In genomic region chr18:59264136-59264571, GRCh38 we compare ENCODE assay signal across 36 cellular contexts. TPM values are rescaled to one million over a fixed set of nuclear protein-coding genes. Genes with fewer than 3 reads are reported as not detected.
DNase-seq lines count a peak whose midpoint lies in the region; ATAC-seq and TF ChIP-seq lines count a peak whose summit lies in the region.
"Had no signal": no experiment of that assay in that cellular context is flagged by ENCODE, and none has a peak within 500 bp of the region (broad histone marks: within the 10 kb centered on the region; RNA-seq: fewer than 3 reads in every experiment).

No MANE protein-coding gene starts in this region.

- peak; percentile 16 for ATAC-seq in GM23338
- ATAC-seq in esophagus mucosa: no peak
- no peak for ATAC-seq in naive thymus-derived CD4-positive, alpha-beta T cell
- ATAC-seq: K562; stimulated activated naive CD8-positive, alpha-beta T cell treated with anti-CD3 and anti-CD28 coated beads, Interleukin-15, amount 100 ng/mL, for 72 hours had no signal

- H3K27ac Mint-ChIP-seq in GM23338: no peak overlapping the region
- no peak overlapping the region for H3K27ac Mint-ChIP-seq in naive thymus-derived CD4-positive, alpha-beta T cell
- H3K27ac Mint-ChIP-seq: activated T-cell treated with anti-CD3 and anti-CD28 coated beads, Interleukin-2, amount 50 U/mL, for 24 hours; memory B cell; T-helper 1 cell treated with Interleukin-12 subunit alpha and Interleukin-12 subunit beta and Interleukin-4 antibody, amounts not matched to agents 30 μg/mL and 1 μg/mL, for 36 hours had no signal

- H3K9me3 ChIP-seq in SK-N-SH (no peaks in the 10 kb centered on the region), iPS DF 6.9 (ENCODE audit: control insufficient read depth, insufficient read depth, low read length) (no peaks in the 10 kb centered on the region), osteoblast (ENCODE audit: low read depth, low read length) (no peaks in the 10 kb centered on the region), prostate gland (no peaks in the 10 kb centered on the region)
- no peaks in the 10 kb centered on the region for H3K9me3 ChIP-seq in naive thymus-derived CD4-positive, alpha-beta T cell (ENCODE audit: control insufficient read depth in 2 of 3, low read length in 3 of 3)
- H3K9me3 ChIP-seq: ascending aorta, colonic mucosa, right lobe of liver, thyroid gland, vagina had no signal

- H3K4me1 Mint-ChIP-seq in GM23338: peaks cover 23% of the 10 kb centered on the region
- peaks cover 2 to 31% (median 13%) of the 10 kb centered on the region in 7 donors for H3K4me1 Mint-ChIP-seq in naive thymus-derived CD4-positive, alpha-beta T cell

- H2AFZ ChIP-seq in GM23338 (peak overlapping the region; percentile 76; the same call in 1 of the 2 replicates), SK-N-SH (ENCODE audit: low read depth) (no peak overlapping the region), osteoblast (ENCODE audit: low read length) (no peak overlapping the region)
- H2AFZ ChIP-seq: GM23248 had no signal

- H3F3A ChIP-seq in GM23338 (replicated peaks; ENCODE audit: low read depth): 0 out of 2 replicates have a peak, but pooled peaks cover 3% of the 10 kb centered on the region
- peaks cover 3% of the 10 kb centered on the region for H3F3A ChIP-seq in SK-N-SH (replicated peaks; ENCODE audit: insufficient read depth)

- H3K27ac ChIP-seq in GM23338 (ENCODE audit: low read depth) (no peak overlapping the region), SK-N-SH (ENCODE audit: low read depth in 2 of 2, low read length in 1 of 2) (no peak overlapping the region), iPS DF 6.9 (ENCODE audit: low read length) (no peak overlapping the region), osteoblast (ENCODE audit: low read depth, low read length) (no peak overlapping the region), prostate gland (no peak overlapping the region)
- H3K27ac ChIP-seq in naive thymus-derived CD4-positive, alpha-beta T cell (ENCODE audit: low read depth, low read length): no peak overlapping the region
- H3K27ac ChIP-seq: ascending aorta, cardiac muscle cell, colonic mucosa, GM23248, right lobe of liver, thyroid gland, vagina had no signal

- H3K4me1 ChIP-seq in GM23338 (ENCODE audit: insufficient read depth) (peaks cover 37% of the 10 kb centered on the region), SK-N-SH (ENCODE audit: control insufficient read depth in 1 of 2, insufficient read depth in 2 of 2, low read depth in 1 of 2, low read length in 1 of 2) (peaks cover 2 to 4% of the 10 kb centered on the region in 2 experiments; a peak in 2 of 4 replicates), iPS DF 6.9 (ENCODE audit: control insufficient read depth, insufficient read depth, low read length) (peaks cover 3% of the 10 kb centered on the region; the same call in 1 of the 2 replicates), osteoblast (ENCODE audit: insufficient read depth, low read length) (no peaks in the 10 kb centered on the region), prostate gland (replicated peaks) (no peaks in the 10 kb centered on the region)
- H3K4me1 ChIP-seq in naive thymus-derived CD4-positive, alpha-beta T cell (ENCODE audit: control insufficient read depth in 2 of 2, insufficient read depth in 2 of 2, low read length in 2 of 2): no peaks in the 10 kb centered on the region
- H3K4me1 ChIP-seq: ascending aorta, colonic mucosa, right lobe of liver had no signal

- no peak overlapping the region for H3K9ac ChIP-seq in SK-N-SH
- H3K9ac ChIP-seq: GM23248 had no signal

- intact Hi-C loops in prostate gland (cut with DNase I): no loop called here
- intact Hi-C loops in naive thymus-derived CD4-positive, alpha-beta T cell (cut with micrococcal nuclease): loop anchor here in 1 of 2 donors (2.0 kb wide), 2 partner anchors 15 to 125 kb away; partner anchors contain the start of gene SEC11C

- no peaks in the 10 kb centered on the region; the same call in 2 of the 3 replicates for H3K36me3 Mint-ChIP-seq in GM23338 (ENCODE audit: low read depth)
- peaks cover 0 to 4% (median 0%) of the 10 kb centered on the region in 5 donors for H3K36me3 Mint-ChIP-seq in naive thymus-derived CD4-positive, alpha-beta T cell
- H3K36me3 Mint-ChIP-seq: memory B cell had no signal

- H3K9me3 Mint-ChIP-seq in GM23338: peaks cover 7% of the 10 kb centered on the region; the same call in 2 of the 3 replicates
- peaks cover 0 to 17% (median 6%) of the 10 kb centered on the region in 11 donors for H3K9me3 Mint-ChIP-seq in naive thymus-derived CD4-positive, alpha-beta T cell
- H3K9me3 Mint-ChIP-seq: activated T-cell treated with anti-CD3 and anti-CD28 coated beads, Interleukin-2, amount 50 U/mL, for 24 hours; stimulated activated naive CD8-positive, alpha-beta T cell treated with anti-CD3 and anti-CD28 coated beads, Interleukin-15, amount 100 ng/mL, for 72 hours; T-helper 1 cell treated with Interleukin-12 subunit alpha and Interleukin-12 subunit beta and Interleukin-4 antibody, amounts not matched to agents 30 μg/mL and 1 μg/mL, for 36 hours had no signal

- POLR2A ChIA-PET in SK-N-SH (lab: Yijun Ruan, JAX): no interaction called here
- POLR2A ChIA-PET in GM10248 (lab: Yijun Ruan, JAX): no interaction called here
- POLR2A ChIA-PET in naive thymus-derived CD4-positive, alpha-beta T cell (lab: Charles Lee): no interaction called here

- no peak for TF ChIP-seq POLR2A in prostate gland (IDR thresholded peaks at IDR 0.05)

- H3K9me2 ChIP-seq in GM23338 (ENCODE audit: insufficient read depth) (no peaks in the 10 kb centered on the region), SK-N-SH (no peaks in the 10 kb centered on the region)

- H3K4me3 ChIP-seq in GM23338: peak overlapping the region; percentile 57
- H3K4me3 ChIP-seq in SK-N-SH (ENCODE audit: low read depth in 2 of 2, low read length in 1 of 2): no peak overlapping the region
- H3K4me3 ChIP-seq in iPS DF 6.9 (ENCODE audit: low read length): peak overlapping the region; percentile 3; the same call in 1 of the 2 replicates
- no peak overlapping the region for H3K4me3 ChIP-seq in osteoblast (ENCODE audit: insufficient read depth, low read length)
- no peak overlapping the region for H3K4me3 ChIP-seq in prostate gland
- H3K4me3 ChIP-seq in naive thymus-derived CD4-positive, alpha-beta T cell (ENCODE audit: low read length): no peak overlapping the region
- H3K4me3 ChIP-seq: ascending aorta, cardiac muscle cell, colonic mucosa, GM23248, K562, right lobe of liver, thyroid gland, vagina had no signal

- no peak for TF ChIP-seq CTCF in GM23338 (conservative IDR thresholded peaks at IDR 0.05; ENCODE audit: low read depth in 2 of 2)
- TF ChIP-seq CTCF in SK-N-SH (IDR thresholded peaks at IDR 0.05): no peak
- TF ChIP-seq CTCF in osteoblast (IDR thresholded peaks at IDR 0.05; ENCODE audit: extremely low read depth, low read depth, low read length): no peak
- TF ChIP-seq CTCF in prostate gland (IDR thresholded peaks at IDR 0.05): no peak
- no peak for TF ChIP-seq CTCF in GM10248 (IDR thresholded peaks at IDR 0.05; ENCODE audit: control extremely low read depth, extremely low read depth, low read depth, missing control alignments)

- no peak for TF ChIP-seq RAD21 in SK-N-SH (IDR thresholded peaks at IDR 0.05; ENCODE audit: low read length)

- 13% methylated on average over 10 of the region's 17 CpGs for WGBS in SK-N-SH (ENCODE audit: low lambda C conversion rate)
- no CpG with 5 or more reads among the region's 17 CpGs for WGBS in iPS DF 6.9 (ENCODE audit: insufficient coverage, insufficient read length)
- 4% methylated on average over 17 of the region's 17 CpGs for WGBS in prostate gland

- H3K79me2 ChIP-seq in GM23338 (replicated peaks; ENCODE audit: insufficient read depth): no peaks in the 10 kb centered on the region
- H3K79me2 ChIP-seq in SK-N-SH (ENCODE audit: insufficient read depth): no peaks in the 10 kb centered on the region
- H3K79me2 ChIP-seq in osteoblast (ENCODE audit: insufficient read depth, low read length): no peaks in the 10 kb centered on the region

- H3K36me3 ChIP-seq in GM23338 (ENCODE audit: insufficient read depth): no peaks in the 10 kb centered on the region; the same call in 1 of the 2 replicates
- no peaks in the 10 kb centered on the region for H3K36me3 ChIP-seq in SK-N-SH (replicated peaks in 1 of 2; ENCODE audit: control insufficient read depth in 1 of 2, insufficient read depth in 2 of 2, low read length in 1 of 2)
- no peaks in the 10 kb centered on the region for H3K36me3 ChIP-seq in iPS DF 6.9 (ENCODE audit: control insufficient read depth, insufficient read depth, low read length)
- no peaks in the 10 kb centered on the region for H3K36me3 ChIP-seq in osteoblast (ENCODE audit: insufficient read depth, low read length)
- H3K36me3 ChIP-seq in prostate gland: no peaks in the 10 kb centered on the region
- H3K36me3 ChIP-seq in naive thymus-derived CD4-positive, alpha-beta T cell (ENCODE audit: control insufficient read depth in 2 of 3, insufficient read depth in 3 of 3, low read length in 3 of 3): no peaks in the 10 kb centered on the region
- H3K36me3 ChIP-seq: ascending aorta, cardiac muscle cell, colonic mucosa, right lobe of liver, thyroid gland, vagina had no signal

- TF ChIP-seq EP300 in SK-N-SH (IDR thresholded peaks at IDR 0.05; ENCODE audit: borderline replicate concordance in 1 of 2, low read depth in 1 of 2, low read length in 1 of 2): no peak

- CTCF ChIA-PET in SK-N-SH (lab: Yijun Ruan, JAX) (interaction anchor here (0.6 to 8.4 kb wide), 7 partner anchors 9 to 159 kb away, joined by 3 to 92 read pairs (median 5); partner anchors contain the start of gene RAX), GM10248 (lab: Yijun Ruan, JAX) (interaction anchor here (0.8 to 2.0 kb wide), 4 partner anchors 9 to 180 kb away, joined by 3 to 5 read pairs (median 4); partner anchors contain the start of gene RAX)
- CTCF ChIA-PET in naive thymus-derived CD4-positive, alpha-beta T cell (lab: Charles Lee): no interaction called here

- peaks cover 86% of the 10 kb centered on the region for H3K27me3 Mint-ChIP-seq in GM23338 (ENCODE audit: insufficient read depth, low read depth, poor library complexity)
- H3K27me3 Mint-ChIP-seq in naive thymus-derived CD4-positive, alpha-beta T cell: peaks cover 60 to 95% (median 73%) of the 10 kb centered on the region in 5 donors

- H4K20me1 ChIP-seq in GM23338 (replicated peaks; ENCODE audit: insufficient read depth) (peaks cover 10% of the 10 kb centered on the region; the same call in 1 of the 2 replicates), SK-N-SH (ENCODE audit: insufficient read depth) (no peaks in the 10 kb centered on the region), osteoblast (ENCODE audit: insufficient read depth, low read length) (no peaks in the 10 kb centered on the region)

- peak overlapping the region; percentile 67 for H3K4me3 Mint-ChIP-seq in GM23338
- H3K4me3 Mint-ChIP-seq in naive thymus-derived CD4-positive, alpha-beta T cell: peak overlapping the region in 1 of 10 donors; percentile 16
- H3K4me3 Mint-ChIP-seq: memory B cell had no signal

- H3K27me3 ChIP-seq in GM23338 (ENCODE audit: insufficient read depth) (peaks cover 98% of the 10 kb centered on the region), SK-N-SH (ENCODE audit: insufficient read depth) (peaks cover 67% of the 10 kb centered on the region), iPS DF 6.9 (ENCODE audit: control insufficient read depth, insufficient read depth, low read length) (peaks cover 61% of the 10 kb centered on the region), osteoblast (ENCODE audit: insufficient read depth, low read length) (peaks cover 65% of the 10 kb centered on the region), prostate gland (replicated peaks; ENCODE audit: insufficient read depth) (peaks cover 48% of the 10 kb centered on the region)
- H3K27me3 ChIP-seq in naive thymus-derived CD4-positive, alpha-beta T cell (ENCODE audit: control insufficient read depth in 2 of 2, insufficient read depth in 2 of 2, low read length in 2 of 2): no peaks in the 10 kb centered on the region
- H3K27me3 ChIP-seq: ascending aorta had no signal

- peak overlapping the region; percentile 79 for H3K4me2 ChIP-seq in GM23338
- no peak overlapping the region for H3K4me2 ChIP-seq in SK-N-SH
- H3K4me2 ChIP-seq in osteoblast (ENCODE audit: insufficient read depth, low read length): no peak overlapping the region

- DNase-seq in GM23338 (ENCODE audit: low spot score): peak; percentile 74
- DNase-seq in SK-N-SH: peak; percentile 47
- no peak for DNase-seq in iPS DF 6.9 (ENCODE audit: low read depth, low spot score)
- peak; percentile 89 for DNase-seq in osteoblast (ENCODE audit: insufficient read length, low spot score, missing footprints)
- no peak for DNase-seq in prostate gland (ENCODE audit: low spot score)
- no peak for DNase-seq in GM10248 (ENCODE audit: extremely low spot score)
- no peak for DNase-seq in naive thymus-derived CD4-positive, alpha-beta T cell
- DNase-seq: ACHN; activated CD4-positive, alpha-beta T cell treated with anti-CD3 and anti-CD28 coated beads, Interleukin-2, amount 50 U/mL, for 1 hour; activated CD4-positive, CD25-positive, alpha-beta regulatory T cell; activated T-cell treated with anti-CD3 and anti-CD28 coated beads, Interleukin-2, amount 50 U/mL, for 24 hours; colonic mucosa; effector CD8-positive, alpha-beta T cell; GM23248; left cardiac atrium; NCI-H1092 treated with DMSO at 0.1 percent for 48 hours; NCI-H1694 treated with DMSO at 0.1 percent for 48 hours; NCI-H2171; OCI-M1; right lobe of liver; stimulated activated CD8-positive, alpha-beta memory T cell treated with anti-CD3 and anti-CD28 coated beads, Interleukin-4, amount 100 ng/mL, for 48 hours; stimulated activated naive CD8-positive, alpha-beta T cell treated with anti-CD3 and anti-CD28 coated beads, Interleukin-15, amount 100 ng/mL, for 72 hours; thyroid gland had no signal

RNA-seq across cellular contexts. Expression of gene RAX, which starts 9.1 kb away (rescaled TPM):
- total RNA-seq in GM23338 (2014; rRNA removed; shearing (Covaris generic)): 0.03 and 0.08 TPM in 2 replicates
- polyA plus RNA-seq in GM23338 (2016; fragmentation: Nextera tagmentation; extraction: Ambion mirVana) (0.16 and 0.68 TPM in 2 replicates), SK-N-SH (2012; rRNA removed) (not detected in 2 replicates)
- polyA plus RNA-seq in SK-N-SH (2012; cell fraction: cytosol; rRNA removed): not detected in 2 replicates
- polyA plus RNA-seq in SK-N-SH (2012; cell fraction: nucleus; rRNA removed): not detected in 2 replicates
- total RNA-seq in osteoblast (not detected in 2 replicates), esophagus mucosa (not detected), prostate gland (under 1 TPM; 0.23 to 0.40 TPM)
- not detected for total RNA-seq in naive thymus-derived CD4-positive, alpha-beta T cell
- not detected for polyA plus RNA-seq in naive thymus-derived CD4-positive, alpha-beta T cell
- total RNA-seq: ascending aorta, colonic mucosa, epithelial cell of proximal tubule, GM23248, HT1080, K562, left cardiac atrium, MCF 10A, NCI-H460, neural crest cell, right lobe of liver, thyroid gland, vagina had no signal
- polyA plus RNA-seq: BJ, GM23248, K562 had no signal

RNA-seq across cellular contexts. Expression of gene GRP, which starts 44.2 kb away (rescaled TPM):
- not detected in 2 replicates for total RNA-seq in GM23338 (2014; rRNA removed; shearing (Covaris generic))
- polyA plus RNA-seq in GM23338 (2016; fragmentation: Nextera tagmentation; extraction: Ambion mirVana) (not detected in 2 replicates), SK-N-SH (2012; rRNA removed) (2.5 and 2.8 TPM in 2 replicates)
- 3.6 and 4.1 TPM in 2 replicates for polyA plus RNA-seq in SK-N-SH (2012; cell fraction: cytosol; rRNA removed)
- 1.1 and 2.5 TPM in 2 replicates for polyA plus RNA-seq in SK-N-SH (2012; cell fraction: nucleus; rRNA removed)
- total RNA-seq in osteoblast (not detected in 2 replicates), esophagus mucosa (not detected), prostate gland (1 to 10 TPM in 1 of 2 donors, not detected in 1; 1.4 TPM)
- total RNA-seq in naive thymus-derived CD4-positive, alpha-beta T cell: not detected
- not detected for polyA plus RNA-seq in naive thymus-derived CD4-positive, alpha-beta T cell
- total RNA-seq: ascending aorta, colonic mucosa, epithelial cell of proximal tubule, GM23248, HT1080, K562, left cardiac atrium, MCF 10A, NCI-H460, neural crest cell, right lobe of liver, vagina had no signal
- polyA plus RNA-seq: cardiac muscle cell, GM23248 had no signal

RNA-seq across cellular contexts. Expression of gene CPLX4, which starts 54.3 kb away (rescaled TPM):
- total RNA-seq in GM23338 (2014; rRNA removed; shearing (Covaris generic)): not detected in 2 replicates
- polyA plus RNA-seq in GM23338 (2016; fragmentation: Nextera tagmentation; extraction: Ambion mirVana) (not detected in 2 replicates), SK-N-SH (2012; rRNA removed) (not detected in 2 replicates)
- polyA plus RNA-seq in SK-N-SH (2012; cell fraction: cytosol; rRNA removed): not detected in 2 replicates
- polyA plus RNA-seq in SK-N-SH (2012; cell fraction: nucleus; rRNA removed): not detected in 2 replicates
- total RNA-seq in osteoblast (not detected in 2 replicates), esophagus mucosa (not detected), prostate gland (not detected)
- total RNA-seq in naive thymus-derived CD4-positive, alpha-beta T cell: not detected
- not detected for polyA plus RNA-seq in naive thymus-derived CD4-positive, alpha-beta T cell
- total RNA-seq: ascending aorta, cardiac muscle cell, colonic mucosa, epithelial cell of proximal tubule, GM23248, HT1080, K562, left cardiac atrium, MCF 10A, NCI-H460, neural crest cell, thyroid gland, vagina had no signal
- polyA plus RNA-seq: BJ, cardiac muscle cell, GM23248, K562 had no signal

Comparison
In these comparisons a context has a peak if more than half of its experiments do, and no peak if none do; other contexts are left out.
1. DNase-seq: peak in GM23338 (single experiment), SK-N-SH (single experiment) and osteoblast (single experiment); none in iPS DF 6.9 (single experiment), prostate gland (single experiment), GM10248 (single experiment) and naive thymus-derived CD4-positive, alpha-beta T cell (0 of 9).
2. H3K4me3 ChIP-seq: peak in GM23338 (single experiment) and iPS DF 6.9 (single experiment); none in SK-N-SH (0 of 2), osteoblast (single experiment), prostate gland (0 of 2) and naive thymus-derived CD4-positive, alpha-beta T cell (single experiment).